ENCODE assay signal across 16 cellular contexts in the genomic region with DNA sequence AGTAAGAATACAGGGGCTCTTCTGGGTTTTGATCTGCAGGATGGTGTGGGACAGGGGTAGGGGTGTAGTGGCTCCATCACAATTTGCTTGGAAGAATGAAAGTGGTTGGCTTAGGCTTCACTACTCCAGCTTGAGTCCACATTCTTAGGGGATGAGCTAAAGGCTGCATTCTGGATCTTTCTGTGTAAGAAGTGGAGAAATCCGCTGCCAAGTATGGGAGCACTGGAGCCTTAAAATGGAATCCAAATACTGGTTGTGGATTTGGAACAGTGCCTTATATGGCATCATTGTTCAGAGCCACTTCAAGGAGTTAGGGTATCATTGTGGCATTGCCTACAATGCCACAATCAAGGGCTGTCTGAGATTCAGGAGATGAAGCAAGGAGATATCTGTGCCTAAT.
"Had no signal": no experiment of that assay in that cellular context is flagged by ENCODE, and none has a peak within 500 bp of the region (broad histone marks: within the 10 kb centered on the region; RNA-seq: fewer than 3 reads in every experiment).

No MANE protein-coding gene starts in this region.

- H3K27me3 ChIP-seq: heart right ventricle, left lung, right atrium auricular region had no signal

- ATAC-seq: esophagus mucosa; heart right ventricle; left lung; naive thymus-derived CD4-positive, alpha-beta T cell; T-cell had no signal

- H3K27ac ChIP-seq: heart right ventricle, left lung, right atrium auricular region, skin epidermis had no signal

- H3K4me1 ChIP-seq: heart right ventricle, left lung, right atrium auricular region had no signal

- H3K36me3 ChIP-seq: heart right ventricle, left lung, right atrium auricular region had no signal

- H3K4me3 ChIP-seq: heart right ventricle, left lung, right atrium auricular region, skin epidermis had no signal

- H3K9me3 ChIP-seq: heart right ventricle, left lung, right atrium auricular region had no signal

- DNase-seq: activated CD4-positive, alpha-beta T cell treated with anti-CD3 and anti-CD28 coated beads, Interleukin-2, amount 50 U/mL, for 1 hour; activated CD8-positive, alpha-beta memory T cell treated with anti-CD3 and anti-CD28 coated beads for 24 hours; activated naive CD8-positive, alpha-beta T cell treated with anti-CD3 and anti-CD28 coated beads, Interleukin-2, amount 10 ng/mL, durations not matched to agents 7 days and 5 days; heart right ventricle; islet precursor cell; left lung; mammary epithelial cell; naive thymus-derived CD4-positive, alpha-beta T cell; posterior cingulate gyrus; stimulated activated CD4-positive, alpha-beta T cell treated with anti-CD3 and anti-CD28 coated beads, Interleukin-4, amount 100 ng/mL, for 24 hours; stimulated activated naive CD4-positive, alpha-beta T cell treated with Interleukin-2 at 50 U/mL for 16 hours; T-cell; T-helper 9 cell had no signal
